ENCODE assay signal across 16 cellular contexts in the genomic region with DNA sequence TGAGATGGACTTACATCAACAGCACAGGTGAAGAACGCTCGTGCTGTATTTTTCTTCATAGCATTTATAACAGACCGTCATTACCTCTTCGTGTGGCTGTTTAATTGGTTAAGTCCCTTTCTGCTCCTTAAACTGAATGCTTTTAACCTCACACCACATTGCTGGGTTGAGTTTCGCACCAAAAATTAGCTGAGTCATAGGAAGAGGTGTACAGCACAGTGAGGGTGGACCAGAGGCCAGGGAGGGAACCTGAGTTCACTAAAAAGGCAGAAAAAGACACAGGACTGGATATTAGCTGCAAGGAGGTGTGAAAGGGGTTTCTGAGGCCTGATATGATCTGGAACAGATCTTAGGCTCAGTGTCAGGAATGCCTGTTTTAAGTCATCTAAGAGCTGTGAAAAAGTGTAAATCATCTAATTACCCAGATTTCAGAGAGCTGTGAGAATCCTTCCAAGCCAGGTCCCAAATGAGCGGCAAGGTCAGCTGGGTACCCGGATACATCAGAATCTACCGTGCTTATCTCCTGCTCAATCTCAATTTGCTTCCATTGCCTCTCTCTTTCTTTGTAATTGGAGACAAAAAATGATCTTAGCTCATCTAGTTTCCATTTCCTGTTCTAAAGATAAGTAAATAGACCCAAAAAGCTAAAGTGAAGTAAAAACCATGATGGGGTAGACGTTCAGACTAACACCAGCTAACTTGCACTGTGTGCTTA. TPM values are rescaled to one million over a fixed set of nuclear protein-coding genes. Genes with fewer than 3 reads are reported as not detected.
DNase-seq lines count a peak whose midpoint lies in the region; ATAC-seq and TF ChIP-seq lines count a peak whose summit lies in the region.
"Had no signal": no experiment of that assay in that cellular context is flagged by ENCODE, and none has a peak within 500 bp of the region (broad histone marks: within the 10 kb centered on the region; RNA-seq: fewer than 3 reads in every experiment).

No MANE protein-coding gene starts in this region.

- H3K36me3 Mint-ChIP-seq in activated CD8-positive, alpha-beta T cell treated with anti-CD3 and anti-CD28 coated beads, Interleukin-2, amount 10 ng/mL, durations not matched to agents 7 days and 5 days (ENCODE audit: low read depth), result peaks cover 29% of the 10 kb centered on the region

- no peaks in the 10 kb centered on the region for H3K9me3 ChIP-seq in adrenal gland (replicated peaks in 1 of 3)
- H3K9me3 ChIP-seq: BE2C had no signal

- DNase-seq in stimulated activated CD4-positive, alpha-beta T cell treated with anti-CD3 and anti-CD28 coated beads, Interleukin-15, amount 100 ng/mL, for 24 hours, result peak; percentile 20
- no peak for DNase-seq in stimulated activated CD4-positive, alpha-beta T cell treated with anti-CD3 and anti-CD28 coated beads, Interleukin-1b, Interleukin-23, amount 100 ng/mL, for 48 hours
- peak; percentile 28 for DNase-seq in Jurkat, Clone E6-1 (ENCODE audit: low read depth, low spot score)
- DNase-seq in activated CD8-positive, alpha-beta T cell treated with anti-CD3 and anti-CD28 coated beads, Interleukin-2, amount 10 ng/mL, durations not matched to agents 7 days and 5 days, result no peak
- no peak for DNase-seq in NCI-H2081 treated with DMSO at 0.1 percent for 48 hours (lab: John Stamatoyannopoulos, UW)
- DNase-seq in SW480 (ENCODE audit: low spot score), result no peak
- DNase-seq in adrenal gland, result no peak
- DNase-seq in NCI-H1105 treated with DMSO at 0.1 percent for 48 hours (lab: John Stamatoyannopoulos, UW), result no peak
- DNase-seq: BE2C, DMS153, NCI-H2029 treated with DMSO at 0.1 percent for 48 hours had no signal

- POLR2A ChIA-PET in activated CD8-positive, alpha-beta T cell treated with anti-CD3 and anti-CD28 coated beads, Interleukin-2, amount 10 ng/mL, durations not matched to agents 7 days and 5 days (lab: Charles Lee), result interaction anchor here (0.6 to 2.3 kb wide), 2 partner anchors 11 to 596 kb away, joined by 3 to 11 read pairs; partner anchors contain the start of genes FASTKD3 and MTRR

- no peaks in the 10 kb centered on the region for H3K9me3 Mint-ChIP-seq in activated CD8-positive, alpha-beta T cell treated with anti-CD3 and anti-CD28 coated beads, Interleukin-2, amount 10 ng/mL, durations not matched to agents 7 days and 5 days (ENCODE audit: insufficient read depth)

- no peak for TF ChIP-seq POLR2A in adrenal gland (IDR thresholded peaks at IDR 0.05)

- no peaks in the 10 kb centered on the region for H3K27me3 ChIP-seq in adrenal gland
- H3K27me3 ChIP-seq: BE2C had no signal

- no peak for TF ChIP-seq CTCF in adrenal gland (IDR thresholded peaks at IDR 0.05)

- CTCF ChIA-PET in activated CD8-positive, alpha-beta T cell treated with anti-CD3 and anti-CD28 coated beads, Interleukin-2, amount 10 ng/mL, durations not matched to agents 7 days and 5 days (lab: Charles Lee), result interaction anchor here (0.6 to 2.5 kb wide), 10 partner anchors 9 to 1092 kb away, joined by 3 to 19 read pairs (median 5); partner anchors contain the start of genes FASTKD3 and MTRR

- H3K27ac Mint-ChIP-seq in activated CD8-positive, alpha-beta T cell treated with anti-CD3 and anti-CD28 coated beads, Interleukin-2, amount 10 ng/mL, durations not matched to agents 7 days and 5 days, result peak overlapping the region; percentile 47

- H3K4me1 Mint-ChIP-seq in activated CD8-positive, alpha-beta T cell treated with anti-CD3 and anti-CD28 coated beads, Interleukin-2, amount 10 ng/mL, durations not matched to agents 7 days and 5 days (ENCODE audit: low read depth), result peaks cover 18% of the 10 kb centered on the region

- no peaks in the 10 kb centered on the region for H3K4me1 ChIP-seq in adrenal gland (replicated peaks in 1 of 2)
- H3K4me1 ChIP-seq: BE2C had no signal

- H3K27ac ChIP-seq in adrenal gland, result no peak overlapping the region

- peaks cover 0 to 35% of the 10 kb centered on the region in 2 donors for H3K36me3 ChIP-seq in adrenal gland (replicated peaks in 1 of 2)

- 61 to 72% (median 67%) methylated on average over 9 of the region's 9 CpGs for WGBS in adrenal gland, 4 donors

- intact Hi-C loops in adrenal gland (cut with DNase I), result no loop called here

- H3K4me3 Mint-ChIP-seq in activated CD8-positive, alpha-beta T cell treated with anti-CD3 and anti-CD28 coated beads, Interleukin-2, amount 10 ng/mL, durations not matched to agents 7 days and 5 days, result no peak overlapping the region

- H3K4me3 ChIP-seq in Jurkat, Clone E6-1 (ENCODE audit: low read length), result no peak overlapping the region
- no peak overlapping the region for H3K4me3 ChIP-seq in adrenal gland

- peaks cover 2% of the 10 kb centered on the region for H3K27me3 Mint-ChIP-seq in activated CD8-positive, alpha-beta T cell treated with anti-CD3 and anti-CD28 coated beads, Interleukin-2, amount 10 ng/mL, durations not matched to agents 7 days and 5 days (ENCODE audit: low read depth)

- peak; percentile 35 for ATAC-seq in activated CD8-positive, alpha-beta T cell treated with anti-CD3 and anti-CD28 coated beads, Interleukin-2, amount 10 ng/mL, durations not matched to agents 7 days and 5 days
- ATAC-seq: esophagus mucosa, HCT116 had no signal

RNA-seq across cellular contexts. Expression of gene CFAP90, which starts 7.1 kb away (rescaled TPM):
- not detected for polyA plus RNA-seq in Jurkat, Clone E6-1 (2012; ENCODE audit: insufficient read depth, insufficient read length)
- not detected for total RNA-seq in activated CD8-positive, alpha-beta T cell treated with anti-CD3 and anti-CD28 coated beads, Interleukin-2, amount 10 ng/mL, durations not matched to agents 7 days and 5 days
- under 1 TPM in 5 of 8 donors, not detected in 3; 0.14 to 0.40 (median 0.38) TPM for total RNA-seq in adrenal gland
- 1 to 10 TPM in 2 of 3 donors, under 1 TPM in 1; 0.57 to 1.3 (median 1.1) TPM for polyA plus RNA-seq in adrenal gland
- total RNA-seq: esophagus mucosa, kidney epithelial cell, mononuclear cell, osteocyte had no signal

RNA-seq across cellular contexts. Expression of gene FASTKD3, which starts 10.8 kb away (rescaled TPM):
- 33.7 TPM for polyA plus RNA-seq in Jurkat, Clone E6-1 (2012; ENCODE audit: insufficient read depth, insufficient read length)
- total RNA-seq in activated CD8-positive, alpha-beta T cell treated with anti-CD3 and anti-CD28 coated beads, Interleukin-2, amount 10 ng/mL, durations not matched to agents 7 days and 5 days, result 10 to 100 TPM; 10.8 to 13.8 TPM
- total RNA-seq in adrenal gland, result 10 to 100 TPM in 6 of 8 donors, 1 to 10 TPM in 2; 8.5 to 28.9 (median 16.8) TPM
- polyA plus RNA-seq in adrenal gland, result 10 to 100 TPM; 24.7 to 32.0 (median 25.4) TPM

RNA-seq across cellular contexts. Expression of gene MTRR, which starts 10.9 kb away (rescaled TPM):
- 74.0 TPM for polyA plus RNA-seq in Jurkat, Clone E6-1 (2012; ENCODE audit: insufficient read depth, insufficient read length)
- total RNA-seq in activated CD8-positive, alpha-beta T cell treated with anti-CD3 and anti-CD28 coated beads, Interleukin-2, amount 10 ng/mL, durations not matched to agents 7 days and 5 days, result 10 to 100 TPM; 39.1 to 49.7 TPM
- 10 to 100 TPM; 27.7 to 66.0 (median 41.3) TPM for total RNA-seq in adrenal gland
- polyA plus RNA-seq in adrenal gland, result 10 to 100 TPM in 2 of 3 donors, 1 to 10 TPM in 1; 9.3 to 51.8 (median 22.0) TPM

Comparison
In these comparisons a context has a peak if more than half of its experiments do, and no peak if none do; other contexts are left out.
1. DNase-seq: peak in stimulated activated CD4-positive, alpha-beta T cell treated with anti-CD3 and anti-CD28 coated beads, Interleukin-15, amount 100 ng/mL, for 24 hours (single experiment) and Jurkat, Clone E6-1 (single experiment); none in stimulated activated CD4-positive, alpha-beta T cell treated with anti-CD3 and anti-CD28 coated beads, Interleukin-1b, Interleukin-23, amount 100 ng/mL, for 48 hours (single experiment), activated CD8-positive, alpha-beta T cell treated with anti-CD3 and anti-CD28 coated beads, Interleukin-2, amount 10 ng/mL, durations not matched to agents 7 days and 5 days (single experiment), NCI-H2081 treated with DMSO at 0.1 percent for 48 hours (single experiment), SW480 (single experiment), adrenal gland (0 of 7) and NCI-H1105 treated with DMSO at 0.1 percent for 48 hours (single experiment).